8 cellular contexts compared by ENCODE assay signal in the genomic region with DNA sequence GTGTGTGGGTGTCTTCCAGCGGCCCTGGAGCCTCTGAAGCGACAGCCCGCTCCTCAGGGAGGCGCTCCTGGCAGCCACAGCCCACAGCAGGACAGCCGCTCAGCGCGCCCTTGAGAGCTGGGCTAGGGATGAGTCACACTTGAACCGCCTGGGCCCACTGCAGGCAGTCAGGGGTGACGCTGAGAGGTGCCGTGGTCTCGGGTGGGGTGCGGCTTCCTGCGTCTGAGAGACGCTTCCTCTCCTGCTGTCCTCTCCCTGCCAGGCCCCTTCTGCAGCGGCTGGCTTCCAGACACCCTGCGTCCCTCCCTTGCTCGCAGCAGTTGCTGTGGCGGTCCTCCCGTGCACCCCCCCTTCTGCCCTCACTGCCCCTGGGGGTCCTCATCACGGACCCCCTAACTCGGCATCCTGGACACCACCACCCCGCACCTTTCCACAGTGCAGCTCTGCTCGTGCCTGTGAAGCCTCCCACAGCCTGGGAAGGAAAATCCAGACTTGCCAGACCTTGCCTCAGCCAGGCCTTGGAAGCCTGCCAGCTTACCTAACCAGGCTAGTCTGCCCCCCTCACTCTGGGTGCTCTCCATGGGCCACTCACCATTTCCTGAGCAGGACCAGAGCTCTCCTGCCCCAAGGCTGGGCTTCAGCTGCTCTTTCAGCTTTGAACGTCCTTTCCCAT. TPM values are rescaled to one million over a fixed set of nuclear protein-coding genes. Genes with fewer than 3 reads are reported as not detected.
DNase-seq lines count a peak whose midpoint lies in the region; ATAC-seq lines count a peak whose summit lies in the region.

No MANE protein-coding gene starts in this region.

- H3K4me3 Mint-ChIP-seq in CD4-positive, alpha-beta memory T cell = peak overlapping the region; percentile 69 to 91 (median 80)
- H3K4me3 Mint-ChIP-seq in T-cell = peak overlapping the region; percentile 58 to 68 (median 66)
- H3K4me3 Mint-ChIP-seq in activated naive CD8-positive, alpha-beta T cell = peak overlapping the region; percentile 52

- POLR2A ChIA-PET in CD4-positive, alpha-beta memory T cell (lab: Charles Lee; ENCODE audit: partially characterized antibody) = interaction anchor here (0.8 to 4.1 kb wide), 18 partner anchors 9 to 233 kb away, joined by 3 to 28 read pairs (median 4); a partner anchor contains a TSS
- POLR2A ChIA-PET in T-cell (lab: Charles Lee) = interaction anchor here (0.6 to 1.0 kb wide), 4 partner anchors 10 to 351 kb away, joined by 3 to 6 read pairs (median 5); a partner anchor contains a TSS

- peaks cover 0 to 1% (median 0%) of the 10 kb centered on the region in 8 donors for H3K9me3 Mint-ChIP-seq in CD4-positive, alpha-beta memory T cell
- no peaks in the 10 kb centered on the region for H3K9me3 Mint-ChIP-seq in T-cell
- no peaks in the 10 kb centered on the region for H3K9me3 Mint-ChIP-seq in activated naive CD8-positive, alpha-beta T cell (ENCODE audit: low read depth)

- DNase-seq in CD4-positive, alpha-beta memory T cell = peak; percentile 86 to 95 (median 87)
- DNase-seq in T-cell = peak; percentile 75 to 93 (median 87)
- DNase-seq in right cardiac atrium = peak; percentile 88 to 93 (median 92)
- DNase-seq in stimulated activated CD4-positive, alpha-beta T cell treated with anti-CD3 and anti-CD28 coated beads, Interleukin-15, amount 100 ng/mL, for 1 hour (ENCODE audit: low read depth in 1 of 2, low spot score in 1 of 2) = peak; percentile 49 to 79
- no peak for DNase-seq in 8988T

- peaks cover 14 to 66% (median 36%) of the 10 kb centered on the region in 4 donors for H3K4me1 Mint-ChIP-seq in CD4-positive, alpha-beta memory T cell
- H3K4me1 Mint-ChIP-seq in T-cell = peaks cover 25 to 50% (median 31%) of the 10 kb centered on the region in 3 donors
- H3K4me1 Mint-ChIP-seq in activated naive CD8-positive, alpha-beta T cell (ENCODE audit: low read depth) = peaks cover 35% of the 10 kb centered on the region

- H3K4me1 ChIP-seq in CD4-positive, alpha-beta memory T cell (ENCODE audit: insufficient read depth, low read length) = peaks cover 38% of the 10 kb centered on the region
- H3K4me1 ChIP-seq in right cardiac atrium (ENCODE audit: control insufficient read depth, insufficient read depth, low read length) = peaks cover 10% of the 10 kb centered on the region

- no peaks in the 10 kb centered on the region for H3K36me3 ChIP-seq in CD4-positive, alpha-beta memory T cell (ENCODE audit: insufficient read depth, low read length)

- no peaks in the 10 kb centered on the region for H3K27me3 Mint-ChIP-seq in CD4-positive, alpha-beta memory T cell
- no peaks in the 10 kb centered on the region for H3K27me3 Mint-ChIP-seq in T-cell
- no peaks in the 10 kb centered on the region for H3K27me3 Mint-ChIP-seq in activated naive CD8-positive, alpha-beta T cell

- H3K27me3 ChIP-seq in CD4-positive, alpha-beta memory T cell (ENCODE audit: insufficient read depth, low read length) = no peaks in the 10 kb centered on the region
- no peaks in the 10 kb centered on the region for H3K27me3 ChIP-seq in right cardiac atrium (ENCODE audit: control insufficient read depth, insufficient read depth)

- peaks cover 7 to 28% of the 10 kb centered on the region in 2 donors for H3K36me3 Mint-ChIP-seq in CD4-positive, alpha-beta memory T cell
- peaks cover 8% of the 10 kb centered on the region for H3K36me3 Mint-ChIP-seq in T-cell
- H3K36me3 Mint-ChIP-seq in activated naive CD8-positive, alpha-beta T cell = no peaks in the 10 kb centered on the region

- H3K27ac ChIP-seq in CD4-positive, alpha-beta memory T cell (ENCODE audit: low read depth, low read length) = peak overlapping the region; percentile 80
- H3K27ac ChIP-seq in right cardiac atrium (ENCODE audit: low read length) = peak overlapping the region; percentile 35

- intact Hi-C loops in CD4-positive, alpha-beta memory T cell (cut with micrococcal nuclease) = loop anchor here (1.0 to 2.0 kb wide), 3 partner anchors 9 to 120 kb away; a partner anchor contains a TSS
- intact Hi-C loops in right cardiac atrium (cut with DNase I) = no loop called here

- peak overlapping the region; percentile 97 to 99 (median 99) for H3K27ac Mint-ChIP-seq in CD4-positive, alpha-beta memory T cell
- peak overlapping the region; percentile 94 to 98 for H3K27ac Mint-ChIP-seq in T-cell
- H3K27ac Mint-ChIP-seq in activated naive CD8-positive, alpha-beta T cell = peak overlapping the region; percentile 86

- peak overlapping the region; percentile 12 to 29 for H3K4me3 ChIP-seq in CD4-positive, alpha-beta memory T cell (ENCODE audit: low read length in 2 of 2)
- peak overlapping the region; percentile 18 for H3K4me3 ChIP-seq in right cardiac atrium (ENCODE audit: low read length)

- WGBS in right cardiac atrium = 8% methylated on average over 24 of the region's 24 CpGs

- H3K9me3 ChIP-seq in CD4-positive, alpha-beta memory T cell (ENCODE audit: control insufficient read depth in 1 of 2, low read length in 2 of 2) = no peaks in the 10 kb centered on the region
- no peaks in the 10 kb centered on the region for H3K9me3 ChIP-seq in right cardiac atrium (ENCODE audit: control insufficient read depth, low read length)

- CTCF ChIA-PET in CD4-positive, alpha-beta memory T cell (lab: Charles Lee; ENCODE audit: partially characterized antibody) = interaction anchor here (0.5 to 5.9 kb wide), 10 partner anchors 9 to 610 kb away, joined by 3 to 49 read pairs (median 5); a partner anchor contains a TSS
- CTCF ChIA-PET in T-cell (lab: Charles Lee) = interaction anchor here (0.5 to 2.1 kb wide), 11 partner anchors 9 to 1011 kb away, joined by 3 to 12 read pairs (median 5); a partner anchor contains a TSS

- ATAC-seq in GM19438 (IDR thresholded peaks at IDR 0.05; ENCODE audit: low read depth, unreplicated experiment) (peak; percentile 92), HG03565 (IDR thresholded peaks at IDR 0.05; ENCODE audit: unreplicated experiment) (peak; percentile 88), T-cell (replicated peaks in 1 of 4) (peak; percentile 97 to 99 (median 98)), right cardiac atrium (peak; percentile 84 to 93)

RNA-seq across cellular contexts. Expression of a gene that starts 1.1 kb away (rescaled TPM):
- 1 to 10 TPM; 2.4 to 2.7 TPM for total RNA-seq in CD4-positive, alpha-beta memory T cell
- polyA plus RNA-seq in CD4-positive, alpha-beta memory T cell = under 1 TPM in 1 of 2 donors, not detected in 1; 0.03 TPM
- total RNA-seq in T-cell = 1 to 10 TPM; 1.0 to 4.0 (median 2.2) TPM
- total RNA-seq in right cardiac atrium = 1 to 10 TPM; 1.7 to 4.3 (median 3.8) TPM
- polyA plus RNA-seq in right cardiac atrium = 2.3 TPM

RNA-seq across cellular contexts. Expression of a gene that starts 56.3 kb away (rescaled TPM):
- total RNA-seq in CD4-positive, alpha-beta memory T cell = 10 to 100 TPM; 64.5 to 64.9 TPM
- polyA plus RNA-seq in CD4-positive, alpha-beta memory T cell = 1 to 10 TPM; 1.5 to 2.8 TPM
- total RNA-seq in T-cell (10 to 100 TPM; 32.0 to 55.8 (median 44.9) TPM), right cardiac atrium (1 to 10 TPM; 1.8 to 7.1 (median 5.8) TPM)
- 3.9 TPM for polyA plus RNA-seq in right cardiac atrium

Comparison
In these comparisons a context has a peak if more than half of its experiments do, and no peak if none do; other contexts are left out.
1. RNA of a gene that starts 56.3 kb away (total RNA-seq): 64.5 to 64.9 TPM in CD4-positive, alpha-beta memory T cell and 32.0 to 55.8 TPM in T-cell; 1.8 to 7.1 TPM in right cardiac atrium; every median in the first group is over 4 times any median in the second.
2. Peak in every context shown above with its lines, with median percentiles within 50 percentile points of each other: H3K27ac Mint-ChIP-seq, H3K4me3 Mint-ChIP-seq and ATAC-seq.